ENCODE assay signal across 29 cellular contexts in genomic region chr2:194750926-194751325, GRCh38.
"Had no signal": no experiment of that assay in that cellular context is flagged by ENCODE, and none has a peak within 500 bp of the region (broad histone marks: within the 10 kb centered on the region; RNA-seq: fewer than 3 reads in every experiment).

No MANE protein-coding gene starts in this region.

- H3K9me3 ChIP-seq: gastroesophageal sphincter, heart left ventricle, left lung, mucosa of descending colon, ovary, psoas muscle, sigmoid colon, suprapubic skin, transverse colon, vagina had no signal

- H3K4me3 ChIP-seq: dorsolateral prefrontal cortex, gastroesophageal sphincter, heart left ventricle, hepatocyte, left lung, mucosa of descending colon, ovary, psoas muscle, sigmoid colon, suprapubic skin, transverse colon, vagina had no signal

- H3K4me1 ChIP-seq: foreskin keratinocyte, gastroesophageal sphincter, heart left ventricle, left lung, psoas muscle, sigmoid colon, suprapubic skin, transverse colon, vagina had no signal

- ATAC-seq: esophagus mucosa; foreskin keratinocyte; gastroesophageal sphincter; heart left ventricle; left cardiac atrium; left lung; mucosa of descending colon; naive thymus-derived CD8-positive, alpha-beta T cell; psoas muscle; right cardiac atrium; stimulated activated naive CD8-positive, alpha-beta T cell treated with anti-CD3 and anti-CD28 coated beads, Interleukin-15, amount 100 ng/mL, for 72 hours had no signal

- H3K27ac ChIP-seq: dorsolateral prefrontal cortex, epithelial cell of prostate, foreskin keratinocyte, gastroesophageal sphincter, heart left ventricle, hepatocyte, left lung, ovary, psoas muscle, sigmoid colon, suprapubic skin, transverse colon, vagina had no signal

- H3K4me2 ChIP-seq: hepatocyte had no signal

- H2AFZ ChIP-seq: hepatocyte had no signal

- H3K79me2 ChIP-seq: hepatocyte had no signal

- H3K36me3 ChIP-seq: gastroesophageal sphincter, heart left ventricle, left lung, ovary, sigmoid colon, suprapubic skin, transverse colon, vagina had no signal

- H3K27me3 ChIP-seq: dorsolateral prefrontal cortex, foreskin keratinocyte, gastroesophageal sphincter, heart left ventricle, hepatocyte, left lung, ovary, sigmoid colon, suprapubic skin, transverse colon, vagina had no signal

- DNase-seq: dorsolateral prefrontal cortex; effector CD8-positive, alpha-beta T cell; endodermal cell; foreskin keratinocyte; heart left ventricle; left cardiac atrium; left lung; mesenchymal stem cell; mucosa of descending colon; naive thymus-derived CD8-positive, alpha-beta T cell; nephron progenitor cell; nucleus accumbens; ovary; posterior cingulate gyrus; psoas muscle; right cardiac atrium; sigmoid colon; small intestine; stimulated activated CD4-positive, alpha-beta T cell treated with anti-CD3 and anti-CD28 coated beads, Interleukin-15, amount 100 ng/mL, for 24 hours; stimulated activated CD4-positive, alpha-beta T cell treated with anti-CD3 and anti-CD28 coated beads, Interleukin-2, amount 100 ng/mL, for 48 hours; stimulated activated naive CD4-positive, alpha-beta T cell; stimulated activated naive CD8-positive, alpha-beta T cell treated with anti-CD3 and anti-CD28 coated beads, Interleukin-15, amount 100 ng/mL, for 72 hours; transverse colon had no signal
